In the genomic region with DNA sequence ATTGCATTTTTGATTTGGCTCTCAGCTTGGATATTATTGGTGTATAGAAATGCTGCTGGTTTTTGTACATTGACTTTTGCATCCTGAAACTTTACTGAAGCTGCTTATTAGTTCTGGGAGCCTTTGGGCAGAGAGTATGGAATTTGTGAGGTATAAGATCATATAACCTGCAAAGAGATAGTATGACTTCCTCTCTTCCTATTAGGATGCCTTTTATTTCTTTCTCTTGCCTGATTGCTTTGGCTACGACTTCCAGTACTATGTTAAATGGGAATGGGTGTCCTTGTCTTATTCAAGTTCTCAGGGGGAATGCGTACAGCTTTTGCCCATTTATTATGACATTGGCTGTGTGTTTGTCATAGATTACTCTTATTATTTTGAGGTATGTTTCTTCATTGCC, we compare ENCODE assay signal across 26 cellular contexts. TPM values are rescaled to one million over a fixed set of nuclear protein-coding genes. Genes with fewer than 3 reads are reported as not detected.
A peak's percentile ranks its signal among the peaks of the same experiment; 100 is the strongest.
DNase-seq lines count a peak whose midpoint lies in the region; ATAC-seq, FAIRE-seq and TF ChIP-seq lines count a peak whose summit lies in the region.
"Had no signal": no experiment of that assay in that cellular context is flagged by ENCODE, and none has a peak within 500 bp of the region (broad histone marks: within the 10 kb centered on the region; RNA-seq: fewer than 3 reads in every experiment).

No MANE protein-coding gene starts in this region.

- H3K27me3 ChIP-seq in HepG2 (ENCODE audit: control insufficient read depth in 1 of 2, insufficient read depth in 2 of 2, low read length in 2 of 2): no peaks in the 10 kb centered on the region
- H3K27me3 ChIP-seq in right lobe of liver: no peaks in the 10 kb centered on the region
- H3K27me3 ChIP-seq: BE2C, BLaER1 had no signal

- no peak overlapping the region for H2AFZ ChIP-seq in HepG2 (ENCODE audit: low read length)

- H3K36me3 ChIP-seq in HepG2 (replicated peaks in 1 of 2; ENCODE audit: control insufficient read depth in 1 of 2, insufficient read depth in 2 of 2, low read length in 2 of 2) (peaks cover 14 to 78% of the 10 kb centered on the region in 2 experiments), right lobe of liver (peaks cover 0 to 18% (median 9%) of the 10 kb centered on the region in 4 donors)

- TF ChIP-seq RAD21 in HepG2 (CRISPR knock-in tag; IDR thresholded peaks at IDR 0.05): no peak

- H3K9me3 Mint-ChIP-seq in endothelial cell (ENCODE audit: unreplicated experiment): no peaks in the 10 kb centered on the region
- H3K9me3 Mint-ChIP-seq in stimulated activated naive B cell treated with anti-CD40 and anti-IgM and Interleukin-4, amounts not matched to agents 10 μg/mL and 1 μg/mL and 100 μg/mL, for 72 hours: peaks cover 5 to 12% of the 10 kb centered on the region in 2 donors

- no peaks in the 10 kb centered on the region for H4K20me1 ChIP-seq in HepG2 (ENCODE audit: insufficient read depth, low read length)
- H4K20me1 ChIP-seq: BLaER1 had no signal

- 97% methylated on average over 2 of the region's 2 CpGs for WGBS in HepG2 (ENCODE audit: low lambda C conversion rate)
- WGBS in right lobe of liver (ENCODE audit: insufficient coverage, low coverage, low lambda C conversion rate, missing lambda C conversion rate): 100% methylated on average over 2 of the region's 2 CpGs

- TF ChIP-seq POLR2A in HepG2 (IDR thresholded peaks at IDR 0.05; ENCODE audit: insufficient read depth in 1 of 2, low read depth in 2 of 2, low read length in 2 of 2) (no peak), right lobe of liver (IDR thresholded peaks at IDR 0.05) (no peak)

- TF ChIP-seq EP300 in HepG2 (IDR thresholded peaks at IDR 0.05; ENCODE audit: low read depth in 2 of 2, low read length in 2 of 2) (no peak), HepG2 (CRISPR knock-in tag; IDR thresholded peaks at IDR 0.05; ENCODE audit: borderline replicate concordance) (no peak)

- H3K4me1 Mint-ChIP-seq in endothelial cell (ENCODE audit: unreplicated experiment): no peaks in the 10 kb centered on the region
- H3K4me1 Mint-ChIP-seq in stimulated activated naive B cell treated with anti-CD40 and anti-IgM and Interleukin-4, amounts not matched to agents 10 μg/mL and 1 μg/mL and 100 μg/mL, for 72 hours: peaks cover 5 to 17% of the 10 kb centered on the region in 2 donors
- H3K4me1 Mint-ChIP-seq: CD14-positive monocyte had no signal

- H3K4me3 Mint-ChIP-seq in endothelial cell (ENCODE audit: unreplicated experiment): peak overlapping the region; percentile 60
- H3K4me3 Mint-ChIP-seq in stimulated activated naive B cell treated with anti-CD40 and anti-IgM and Interleukin-4, amounts not matched to agents 10 μg/mL and 1 μg/mL and 100 μg/mL, for 72 hours: no peak overlapping the region
- H3K4me3 Mint-ChIP-seq: CD14-positive monocyte; CD4-positive, alpha-beta memory T cell; CD4-positive, CD25-positive, alpha-beta regulatory T cell; CD8-positive, alpha-beta memory T cell had no signal

- H3K36me3 Mint-ChIP-seq in endothelial cell (ENCODE audit: low read depth, unreplicated experiment): peaks cover 38% of the 10 kb centered on the region
- H3K36me3 Mint-ChIP-seq in stimulated activated naive B cell treated with anti-CD40 and anti-IgM and Interleukin-4, amounts not matched to agents 10 μg/mL and 1 μg/mL and 100 μg/mL, for 72 hours: peaks cover 46 to 56% of the 10 kb centered on the region in 2 donors

- in situ Hi-C loops in HepG2 (cut with HindIII; ENCODE audit: extremely low pct_ligation_motif_present, low pct_unique_long_range_greater_than_20kb): no loop called here

- no peaks in the 10 kb centered on the region for H3K27me3 Mint-ChIP-seq in endothelial cell (ENCODE audit: unreplicated experiment)
- no peaks in the 10 kb centered on the region for H3K27me3 Mint-ChIP-seq in stimulated activated naive B cell treated with anti-CD40 and anti-IgM and Interleukin-4, amounts not matched to agents 10 μg/mL and 1 μg/mL and 100 μg/mL, for 72 hours
- H3K27me3 Mint-ChIP-seq: CD4-positive, alpha-beta memory T cell; CD4-positive, CD25-positive, alpha-beta regulatory T cell; CD8-positive, alpha-beta memory T cell had no signal

- peaks cover 21% of the 10 kb centered on the region for H3K9me3 ChIP-seq in HepG2 (ENCODE audit: low read length)
- H3K9me3 ChIP-seq in right lobe of liver: no peaks in the 10 kb centered on the region
- H3K9me3 ChIP-seq: BE2C had no signal

- TF ChIP-seq CTCF in HepG2 (CRISPR knock-in tag; IDR thresholded peaks at IDR 0.05) (no peak), right lobe of liver (IDR thresholded peaks at IDR 0.05) (no peak), endothelial cell (IDR thresholded peaks at IDR 0.05; ENCODE audit: unreplicated experiment) (no peak)

- no peak overlapping the region for H3K4me2 ChIP-seq in HepG2 (ENCODE audit: low read depth, low read length)
- H3K4me2 ChIP-seq: A549, BLaER1 had no signal

- CTCF ChIA-PET in HepG2 (lab: Yijun Ruan, JAX; ENCODE audit: low intra/inter-chr PET ratio, low total read pairs): no interaction called here

- peaks cover 29% of the 10 kb centered on the region for H3K79me2 ChIP-seq in HepG2 (ENCODE audit: insufficient read depth, low read length)

- intact Hi-C loops in HepG2 (cut with micrococcal nuclease; ENCODE audit: unreplicated experiment): no loop called here
- intact Hi-C loops in right lobe of liver (cut with DNase I): no loop called here

- POLR2A ChIA-PET in HepG2 (lab: Yijun Ruan, JAX): interaction anchor here (0.9 kb wide), 1 partner anchor 23 kb away, joined by 4 read pairs; no protein-coding TSS in a partner anchor

- no TSS peak for BruUV-seq in HepG2 (replicated peaks; lab: Mats Ljungman, UMichigan)

- no peak overlapping the region for H3K4me3 ChIP-seq in HepG2 (replicated peaks in 1 of 3; ENCODE audit: insufficient read depth in 1 of 3, low read depth in 2 of 3, low read length in 3 of 3)
- no peak overlapping the region for H3K4me3 ChIP-seq in right lobe of liver
- H3K4me3 ChIP-seq: A549, BLaER1, GM12878 had no signal

- no peak overlapping the region for H3K9ac ChIP-seq in HepG2 (ENCODE audit: insufficient read depth, low read depth, low read length)
- H3K9ac ChIP-seq: BLaER1 had no signal

- H3K4me1 ChIP-seq in HepG2 (ENCODE audit: insufficient read depth, low read length) (no peaks in the 10 kb centered on the region), right lobe of liver (no peaks in the 10 kb centered on the region)
- H3K4me1 ChIP-seq: A549, BE2C, BLaER1 had no signal

- no peak for ATAC-seq in HepG2
- ATAC-seq in right lobe of liver: no peak
- ATAC-seq in stimulated activated naive B cell treated with anti-CD40 and anti-IgM and Interleukin-4, amounts not matched to agents 10 μg/mL and 1 μg/mL and 100 μg/mL, for 72 hours (replicated peaks): no peak
- no peak for ATAC-seq in left lobe of liver
- ATAC-seq in GM21423 (IDR thresholded peaks at IDR 0.05; ENCODE audit: unreplicated experiment): no peak
- ATAC-seq: A549, GM12878 had no signal

- H3K27ac Mint-ChIP-seq in endothelial cell (ENCODE audit: unreplicated experiment): no peak overlapping the region
- H3K27ac Mint-ChIP-seq in stimulated activated naive B cell treated with anti-CD40 and anti-IgM and Interleukin-4, amounts not matched to agents 10 μg/mL and 1 μg/mL and 100 μg/mL, for 72 hours: peak overlapping the region; percentile 20

- DNase-seq in HepG2 (ENCODE audit: low spot score) (no peak), right lobe of liver (no peak), HTR-8/SVneo (ENCODE audit: insufficient read length, low spot score) (no peak), endothelial cell (ENCODE audit: low spot score) (no peak), AG08396 (ENCODE audit: low spot score) (no peak), left lobe of liver (ENCODE audit: low spot score) (no peak)
- no peak for DNase-seq in stimulated activated naive B cell treated with anti-CD40 and anti-IgM and Interleukin-4, amounts not matched to agents 10 μg/mL and 1 μg/mL and 100 μg/mL, for 72 hours
- DNase-seq: BE2C; C1 segment of cervical spinal cord; CD4-positive, alpha-beta memory T cell; CD4-positive, CD25-positive, alpha-beta regulatory T cell; CD8-positive, alpha-beta memory T cell; COR-L47; DMS 273 treated with DMSO at 0.1 percent for 48 hours; DMS153; DMS53; DMS79; DND-41; EL; GDM1 had no signal

- no peak for FAIRE-seq in HepG2 (lab: Jason Lieb, UNC)
- FAIRE-seq in HTR-8/SVneo (lab: Jason Lieb, UNC): peak; percentile 28
- FAIRE-seq: A549, GM12878 had no signal

- H3K27ac ChIP-seq in HepG2 (ENCODE audit: extremely low read length, insufficient read depth, low read length) (no peak overlapping the region), right lobe of liver (no peak overlapping the region)
- H3K27ac ChIP-seq: 22Rv1, A549, BLaER1 had no signal

TF ChIP-seq in HepG2, 621 proteins besides CTCF, POLR2A, EP300 and RAD21 (continues in another document):
- no peak for TF ChIP-seq ZNF263 (CRISPR knock-in tag; IDR thresholded peaks at IDR 0.05)

RNA-seq across cellular contexts. Expression of a gene that starts 23.5 kb away (rescaled TPM):
- total RNA-seq in HepG2 (2016; rRNA removed; fragmentation: Illumina TruSeq; extraction: Trizol) (256 and 318 TPM in 2 replicates), right lobe of liver (10 to 100 TPM; 26.5 to 44.6 (median 34.8) TPM), endothelial cell (ENCODE audit: unreplicated experiment) (38.7 TPM), left lobe of liver (25.2 TPM)
- 183 and 191 TPM in 2 replicates for total RNA-seq in HepG2 (2016; cell fraction: cytosol; rRNA removed; fragmentation: Illumina TruSeq; extraction: Trizol; ENCODE audit: low read depth)
- total RNA-seq in HepG2 (2016; cell fraction: insoluble cytoplasmic fraction; rRNA removed; fragmentation: Illumina TruSeq; extraction: Trizol): 264 and 346 TPM in 2 replicates
- 220 and 248 TPM in 2 replicates for total RNA-seq in HepG2 (2016; cell fraction: membrane; rRNA removed; fragmentation: Illumina TruSeq; extraction: Trizol)
- total RNA-seq in HepG2 (2016; cell fraction: nucleus; rRNA removed; fragmentation: Illumina TruSeq; extraction: Trizol): 294 and 317 TPM in 2 replicates
- polyA plus RNA-seq in HepG2 (2011; rRNA removed): 178 and 235 TPM in 2 replicates
- polyA plus RNA-seq in HepG2 (2011; cell fraction: cytosol; rRNA removed): 51.8 and 79.2 TPM in 2 replicates
- polyA plus RNA-seq in HepG2 (2011; cell fraction: nucleus; rRNA removed): 111 and 127 TPM in 2 replicates
- 114 and 153 TPM in 2 replicates for polyA plus RNA-seq in HepG2 (2012)
- polyA plus RNA-seq in HepG2 (2016; cell fraction: cytosol; fragmentation: Illumina TruSeq; extraction: Trizol; ENCODE audit: low read depth): 135 and 148 TPM in 2 replicates
- polyA plus RNA-seq in HepG2 (2016; cell fraction: insoluble cytoplasmic fraction; fragmentation: Illumina TruSeq; extraction: Trizol; ENCODE audit: low read depth): 293 and 325 TPM in 2 replicates
- polyA plus RNA-seq in HepG2 (2016; cell fraction: membrane; fragmentation: Illumina TruSeq; extraction: Trizol; ENCODE audit: low read depth): 190 and 203 TPM in 2 replicates
- polyA plus RNA-seq in HepG2 (2016; cell fraction: nucleus; fragmentation: Illumina TruSeq; extraction: Trizol; ENCODE audit: insufficient read depth, low read depth): 291 and 292 TPM in 2 replicates
- polyA minus RNA-seq in HepG2 (2011; rRNA and poly(A)+ RNA removed; ENCODE audit: low replicate concordance): 24.4 and 68.1 TPM in 2 replicates
- 92.9 and 94.7 TPM in 2 replicates for polyA minus RNA-seq in HepG2 (2011; cell fraction: cytosol; rRNA and poly(A)+ RNA removed)
- polyA minus RNA-seq in HepG2 (2011; cell fraction: nucleus; rRNA and poly(A)+ RNA removed): 849 and 949 TPM in 2 replicates
